9 cellular contexts compared by ENCODE assay signal in genomic region chr17:915416-916201, GRCh38.
A peak's percentile ranks its signal among the peaks of the same experiment; 100 is the strongest.
DNase-seq lines count a peak whose midpoint lies in the region; ATAC-seq, FAIRE-seq and TF ChIP-seq lines count a peak whose summit lies in the region.
"Had no signal": no experiment of that assay in that cellular context is flagged by ENCODE, and none has a peak within 500 bp of the region (broad histone marks: within the 10 kb centered on the region; RNA-seq: fewer than 3 reads in every experiment).

No MANE protein-coding gene starts in this region.

- no peak for TF ChIP-seq CTCF in endothelial cell of umbilical vein (IDR thresholded peaks at IDR 0.05; ENCODE audit: extremely low read depth in 1 of 2, insufficient read depth in 1 of 2, low read depth in 1 of 2, low read length in 2 of 2)

- H4K20me1 ChIP-seq in endothelial cell of umbilical vein (replicated peaks; ENCODE audit: control insufficient read depth, extremely low read depth, insufficient read depth, low read length) = no peaks in the 10 kb centered on the region

- TF ChIP-seq POLR2A in endothelial cell of umbilical vein (IDR thresholded peaks at IDR 0.05; ENCODE audit: low read depth, low read length) (no peak), GM18505 (IDR thresholded peaks at IDR 0.05; ENCODE audit: borderline replicate concordance, extremely low read depth, insufficient read depth, insufficient read length) (no peak)

- H3K79me2 ChIP-seq in endothelial cell of umbilical vein (ENCODE audit: control insufficient read depth, insufficient read depth, low read length) = no peaks in the 10 kb centered on the region

- H3K4me3 ChIP-seq in endothelial cell of umbilical vein (replicated peaks in 1 of 3; ENCODE audit: insufficient read depth in 1 of 3, low read depth in 1 of 3, low read length in 3 of 3) = peak overlapping the region in 1 of 3 experiments; percentile 0
- H3K4me3 ChIP-seq: thoracic aorta had no signal

- H3K4me1 ChIP-seq in endothelial cell of umbilical vein (ENCODE audit: control insufficient read depth, extremely low read depth, insufficient read depth, low read length) = peaks cover 32% of the 10 kb centered on the region

- POLR2A ChIA-PET in endothelial cell of umbilical vein (lab: Charles Lee) = interaction anchor here (1.1 kb wide), 1 partner anchor 18 kb away, joined by 4 read pairs; no protein-coding TSS in a partner anchor

- H3K27me3 ChIP-seq in endothelial cell of umbilical vein (ENCODE audit: control insufficient read depth in 2 of 2, insufficient read depth in 2 of 2, low read length in 2 of 2) = no peaks in the 10 kb centered on the region

- H3K36me3 ChIP-seq in endothelial cell of umbilical vein (ENCODE audit: control insufficient read depth in 2 of 2, extremely low read depth in 1 of 2, insufficient read depth in 2 of 2, low read length in 2 of 2) = no peaks in the 10 kb centered on the region
- H3K36me3 ChIP-seq: thoracic aorta had no signal

- peak overlapping the region; percentile 33 for H2AFZ ChIP-seq in endothelial cell of umbilical vein (ENCODE audit: low read depth, low read length)

- DNase-seq in COR-L47 (lab: John Stamatoyannopoulos, UW) (peak; percentile 59), NCI-H2227 treated with DMSO at 0.1 percent for 48 hours (lab: John Stamatoyannopoulos, UW) (peak; percentile 7), endothelial cell of umbilical vein (ENCODE audit: low read depth, low spot score) (peak; percentile 94), myocyte (ENCODE audit: low read depth) (peak; percentile 10), A172 (ENCODE audit: low spot score) (no peak)

- BruUV-seq in endothelial cell of umbilical vein (replicated peaks; lab: Mats Ljungman, UMichigan) = TSS peak; percentile 60

- intact Hi-C loops in endothelial cell of umbilical vein (cut with micrococcal nuclease) = loop anchor here (1.0 to 5.0 kb wide), 2 partner anchors 35 to 37 kb away; no protein-coding TSS in a partner anchor

- H3K9ac ChIP-seq in endothelial cell of umbilical vein (replicated peaks; ENCODE audit: extremely low read depth, insufficient read depth, low read length) = peak overlapping the region; percentile 69

- no peaks in the 10 kb centered on the region for H3K9me3 ChIP-seq in endothelial cell of umbilical vein (replicated peaks; ENCODE audit: control insufficient read depth, insufficient read depth, low read length)
- H3K9me3 ChIP-seq: thoracic aorta had no signal

- dilution Hi-C loops in endothelial cell of umbilical vein (cut with MboI; ENCODE audit: extremely low pct_ligation_motif_present, low sequenced_read_pairs) = no loop called here

- no peak for ATAC-seq in HG03095 (IDR thresholded peaks at IDR 0.05; ENCODE audit: unreplicated experiment)
- ATAC-seq in HG02870 (IDR thresholded peaks at IDR 0.05; ENCODE audit: unreplicated experiment) = no peak
- ATAC-seq in GM18505 (IDR thresholded peaks at IDR 0.05; ENCODE audit: unreplicated experiment) = no peak

- FAIRE-seq in endothelial cell of umbilical vein (lab: Jason Lieb, UNC) = peak; percentile 86

- peak overlapping the region; percentile 48 for H3K4me2 ChIP-seq in endothelial cell of umbilical vein (ENCODE audit: insufficient read depth, low read length)

- no peaks in the 10 kb centered on the region for H3K9me1 ChIP-seq in endothelial cell of umbilical vein (replicated peaks; ENCODE audit: control insufficient read depth, extremely low read depth, insufficient read depth, low read length)

- peak overlapping the region; percentile 79 for H3K27ac ChIP-seq in endothelial cell of umbilical vein (ENCODE audit: insufficient read depth, low read depth, low read length)
- H3K27ac ChIP-seq: thoracic aorta had no signal

- CTCF ChIA-PET in endothelial cell of umbilical vein (lab: Charles Lee) = interaction anchor here (1.3 to 3.9 kb wide), 7 partner anchors 12 to 65 kb away, joined by 4 to 18 read pairs (median 8); partner anchors contain the start of gene NXN

TF ChIP-seq in endothelial cell of umbilical vein, 7 proteins besides CTCF, POLR2A, EP300 and RAD21:
- TF ChIP-seq GATA2 (IDR thresholded peaks at IDR 0.05; ENCODE audit: insufficient read depth, insufficient read length, low read depth, low read length) (no peak), EZH2 (IDR thresholded peaks at IDR 0.05; ENCODE audit: borderline replicate concordance, low read depth, low read length, severe bottlenecking) (no peak), POLR2AphosphoS5 (IDR thresholded peaks at IDR 0.05; ENCODE audit: insufficient read depth, low read depth, low read length) (no peak), MYC (IDR thresholded peaks at IDR 0.05; ENCODE audit: low read depth, low read length) (no peak), FOS (IDR thresholded peaks at IDR 0.05; ENCODE audit: borderline replicate concordance, insufficient read depth, low read length) (no peak), JUN (IDR thresholded peaks at IDR 0.05; ENCODE audit: borderline replicate concordance, insufficient read depth, insufficient read length, low read depth) (no peak)
- TF ChIP-seq, protein P1, sequence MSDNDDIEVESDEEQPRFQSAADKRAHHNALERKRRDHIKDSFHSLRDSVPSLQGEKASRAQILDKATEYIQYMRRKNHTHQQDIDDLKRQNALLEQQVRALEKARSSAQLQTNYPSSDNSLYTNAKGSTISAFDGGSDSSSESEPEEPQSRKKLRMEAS (IDR thresholded peaks at IDR 0.05; ENCODE audit: insufficient read depth, insufficient read length) = no peak
TF ChIP-seq in endothelial cell of umbilical vein: peak in this region for 0.
